20 cellular contexts compared by ENCODE assay signal in the genomic region with DNA sequence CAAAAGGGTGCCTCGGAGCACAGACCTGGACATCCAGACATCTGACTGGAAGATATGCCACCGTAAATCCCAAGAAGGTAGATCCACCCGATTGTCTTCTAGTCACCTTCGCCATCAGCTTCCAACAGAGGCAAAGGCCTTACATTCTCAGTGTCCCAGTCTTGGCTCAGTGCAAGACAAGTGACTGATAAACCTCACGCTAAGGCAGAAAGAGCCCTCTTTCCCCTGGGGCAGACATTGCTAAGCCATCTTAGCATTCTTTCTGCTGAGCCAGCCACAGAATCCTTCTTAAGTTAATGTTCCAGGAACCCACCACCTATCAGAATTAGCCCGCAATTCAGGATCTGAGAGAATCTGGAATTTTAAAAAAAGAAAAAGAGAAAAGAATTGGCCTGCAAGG. TPM values are rescaled to one million over a fixed set of nuclear protein-coding genes. Genes with fewer than 3 reads are reported as not detected.
"Had no signal": no experiment of that assay in that cellular context is flagged by ENCODE, and none has a peak within 500 bp of the region (broad histone marks: within the 10 kb centered on the region; RNA-seq: fewer than 3 reads in every experiment).

No MANE protein-coding gene starts in this region.

- DNase-seq: dermis blood vessel endothelial cell; endodermal cell; heart left ventricle; hippocampal formation; kidney glomerular epithelial cell; naive thymus-derived CD4-positive, alpha-beta T cell; nephron progenitor cell; stimulated activated CD4-positive, alpha-beta T cell treated with anti-CD3 and anti-CD28 coated beads, Interleukin-15, amount 100 ng/mL, for 24 hours; stimulated activated CD4-positive, alpha-beta T cell treated with anti-CD3 and anti-CD28 coated beads, Interleukin-1b, Interleukin-23, amount 100 ng/mL, for 48 hours; stimulated activated CD4-positive, alpha-beta T cell treated with anti-CD3 and anti-CD28 coated beads, Interleukin-4, amount 100 ng/mL, for 24 hours; stimulated activated naive B cell treated with anti-CD40 and anti-IgM and Interleukin-4, amounts not matched to agents 10 μg/mL and 1 μg/mL and 100 μg/mL, for 72 hours; stimulated activated naive CD8-positive, alpha-beta T cell treated with anti-CD3 and anti-CD28 coated beads, Interleukin-15, amount 100 ng/mL, for 72 hours; testis had no signal

- H3K4me3 ChIP-seq: heart left ventricle, spleen, testis, tibial nerve had no signal

- H3K27me3 ChIP-seq: testis had no signal

- H3K9me3 ChIP-seq: heart left ventricle, spleen, testis, tibial nerve had no signal

- ATAC-seq: heart left ventricle; naive thymus-derived CD4-positive, alpha-beta T cell; sciatic nerve; stimulated activated naive B cell treated with anti-CD40 and anti-IgM and Interleukin-4, amounts not matched to agents 10 μg/mL and 1 μg/mL and 100 μg/mL, for 72 hours; stimulated activated naive CD8-positive, alpha-beta T cell treated with anti-CD3 and anti-CD28 coated beads, Interleukin-15, amount 100 ng/mL, for 72 hours had no signal

- H3K27ac ChIP-seq: spleen, testis, tibial nerve had no signal

- H3K36me3 ChIP-seq: heart left ventricle, spleen, tibial nerve had no signal

- H3K4me1 ChIP-seq: testis had no signal

RNA-seq across cellular contexts. Expression of a gene that starts 4.3 kb away (rescaled TPM):
- total RNA-seq: dermis blood vessel endothelial cell; glomerular endothelial cell; lung microvascular endothelial cell; mononuclear cell; naive thymus-derived CD4-positive, alpha-beta T cell; pulmonary artery endothelial cell had no signal
